In genomic region chr11:5600374-5600851, GRCh38 we compare ENCODE assay signal across 1 cellular context.
TF ChIP-seq lines count a peak whose summit lies in the region.

No MANE protein-coding gene starts in this region.

TF ChIP-seq in K562, 482 proteins besides CTCF, POLR2A, EP300 and RAD21 (continued from another document and continues in another):
- TF ChIP-seq, protein P1, sequence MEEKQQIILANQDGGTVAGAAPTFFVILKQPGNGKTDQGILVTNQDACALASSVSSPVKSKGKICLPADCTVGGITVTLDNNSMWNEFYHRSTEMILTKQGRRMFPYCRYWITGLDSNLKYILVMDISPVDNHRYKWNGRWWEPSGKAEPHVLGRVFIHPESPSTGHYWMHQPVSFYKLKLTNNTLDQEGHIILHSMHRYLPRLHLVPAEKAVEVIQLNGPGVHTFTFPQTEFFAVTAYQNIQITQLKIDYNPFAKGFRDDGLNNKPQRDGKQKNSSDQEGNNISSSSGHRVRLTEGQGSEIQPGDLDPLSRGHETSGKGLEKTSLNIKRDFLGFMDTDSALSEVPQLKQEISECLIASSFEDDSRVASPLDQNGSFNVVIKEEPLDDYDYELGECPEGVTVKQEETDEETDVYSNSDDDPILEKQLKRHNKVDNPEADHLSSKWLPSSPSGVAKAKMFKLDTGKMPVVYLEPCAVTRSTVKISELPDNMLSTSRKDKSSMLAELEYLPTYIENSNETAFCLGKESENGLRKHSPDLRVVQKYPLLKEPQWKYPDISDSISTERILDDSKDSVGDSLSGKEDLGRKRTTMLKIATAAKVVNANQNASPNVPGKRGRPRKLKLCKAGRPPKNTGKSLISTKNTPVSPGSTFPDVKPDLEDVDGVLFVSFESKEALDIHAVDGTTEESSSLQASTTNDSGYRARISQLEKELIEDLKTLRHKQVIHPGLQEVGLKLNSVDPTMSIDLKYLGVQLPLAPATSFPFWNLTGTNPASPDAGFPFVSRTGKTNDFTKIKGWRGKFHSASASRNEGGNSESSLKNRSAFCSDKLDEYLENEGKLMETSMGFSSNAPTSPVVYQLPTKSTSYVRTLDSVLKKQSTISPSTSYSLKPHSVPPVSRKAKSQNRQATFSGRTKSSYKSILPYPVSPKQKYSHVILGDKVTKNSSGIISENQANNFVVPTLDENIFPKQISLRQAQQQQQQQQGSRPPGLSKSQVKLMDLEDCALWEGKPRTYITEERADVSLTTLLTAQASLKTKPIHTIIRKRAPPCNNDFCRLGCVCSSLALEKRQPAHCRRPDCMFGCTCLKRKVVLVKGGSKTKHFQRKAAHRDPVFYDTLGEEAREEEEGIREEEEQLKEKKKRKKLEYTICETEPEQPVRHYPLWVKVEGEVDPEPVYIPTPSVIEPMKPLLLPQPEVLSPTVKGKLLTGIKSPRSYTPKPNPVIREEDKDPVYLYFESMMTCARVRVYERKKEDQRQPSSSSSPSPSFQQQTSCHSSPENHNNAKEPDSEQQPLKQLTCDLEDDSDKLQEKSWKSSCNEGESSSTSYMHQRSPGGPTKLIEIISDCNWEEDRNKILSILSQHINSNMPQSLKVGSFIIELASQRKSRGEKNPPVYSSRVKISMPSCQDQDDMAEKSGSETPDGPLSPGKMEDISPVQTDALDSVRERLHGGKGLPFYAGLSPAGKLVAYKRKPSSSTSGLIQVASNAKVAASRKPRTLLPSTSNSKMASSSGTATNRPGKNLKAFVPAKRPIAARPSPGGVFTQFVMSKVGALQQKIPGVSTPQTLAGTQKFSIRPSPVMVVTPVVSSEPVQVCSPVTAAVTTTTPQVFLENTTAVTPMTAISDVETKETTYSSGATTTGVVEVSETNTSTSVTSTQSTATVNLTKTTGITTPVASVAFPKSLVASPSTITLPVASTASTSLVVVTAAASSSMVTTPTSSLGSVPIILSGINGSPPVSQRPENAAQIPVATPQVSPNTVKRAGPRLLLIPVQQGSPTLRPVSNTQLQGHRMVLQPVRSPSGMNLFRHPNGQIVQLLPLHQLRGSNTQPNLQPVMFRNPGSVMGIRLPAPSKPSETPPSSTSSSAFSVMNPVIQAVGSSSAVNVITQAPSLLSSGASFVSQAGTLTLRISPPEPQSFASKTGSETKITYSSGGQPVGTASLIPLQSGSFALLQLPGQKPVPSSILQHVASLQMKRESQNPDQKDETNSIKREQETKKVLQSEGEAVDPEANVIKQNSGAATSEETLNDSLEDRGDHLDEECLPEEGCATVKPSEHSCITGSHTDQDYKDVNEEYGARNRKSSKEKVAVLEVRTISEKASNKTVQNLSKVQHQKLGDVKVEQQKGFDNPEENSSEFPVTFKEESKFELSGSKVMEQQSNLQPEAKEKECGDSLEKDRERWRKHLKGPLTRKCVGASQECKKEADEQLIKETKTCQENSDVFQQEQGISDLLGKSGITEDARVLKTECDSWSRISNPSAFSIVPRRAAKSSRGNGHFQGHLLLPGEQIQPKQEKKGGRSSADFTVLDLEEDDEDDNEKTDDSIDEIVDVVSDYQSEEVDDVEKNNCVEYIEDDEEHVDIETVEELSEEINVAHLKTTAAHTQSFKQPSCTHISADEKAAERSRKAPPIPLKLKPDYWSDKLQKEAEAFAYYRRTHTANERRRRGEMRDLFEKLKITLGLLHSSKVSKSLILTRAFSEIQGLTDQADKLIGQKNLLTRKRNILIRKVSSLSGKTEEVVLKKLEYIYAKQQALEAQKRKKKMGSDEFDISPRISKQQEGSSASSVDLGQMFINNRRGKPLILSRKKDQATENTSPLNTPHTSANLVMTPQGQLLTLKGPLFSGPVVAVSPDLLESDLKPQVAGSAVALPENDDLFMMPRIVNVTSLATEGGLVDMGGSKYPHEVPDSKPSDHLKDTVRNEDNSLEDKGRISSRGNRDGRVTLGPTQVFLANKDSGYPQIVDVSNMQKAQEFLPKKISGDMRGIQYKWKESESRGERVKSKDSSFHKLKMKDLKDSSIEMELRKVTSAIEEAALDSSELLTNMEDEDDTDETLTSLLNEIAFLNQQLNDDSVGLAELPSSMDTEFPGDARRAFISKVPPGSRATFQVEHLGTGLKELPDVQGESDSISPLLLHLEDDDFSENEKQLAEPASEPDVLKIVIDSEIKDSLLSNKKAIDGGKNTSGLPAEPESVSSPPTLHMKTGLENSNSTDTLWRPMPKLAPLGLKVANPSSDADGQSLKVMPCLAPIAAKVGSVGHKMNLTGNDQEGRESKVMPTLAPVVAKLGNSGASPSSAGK (IDR thresholded peaks at IDR 0.05): peak; percentile 40; the same call in 1 of the 2 replicates
- TF ChIP-seq KAT7 (CRISPR knock-in tag; IDR thresholded peaks at IDR 0.05; ENCODE audit: borderline replicate concordance) (peak; percentile 60; the same call in 1 of the 2 replicates), ZNF766 (CRISPR knock-in tag; conservative IDR thresholded peaks at IDR 0.05) (no peak), CBX3 (IDR thresholded peaks at IDR 0.05; ENCODE audit: borderline replicate concordance in 1 of 2, low read length in 2 of 2) (peak in 1 of 2 experiments; percentile 46; a peak in 1 of 3 replicates), CBFA2T3 (IDR thresholded peaks at IDR 0.05) (no peak; the same call in 1 of the 2 replicates), BDP1 (IDR thresholded peaks at IDR 0.05; ENCODE audit: insufficient read depth, insufficient read length) (no peak), POU5F1 (IDR thresholded peaks at IDR 0.05; ENCODE audit: borderline replicate concordance, low read depth, low read length, partially characterized antibody) (no peak), MEF2D (tag; conservative IDR thresholded peaks at IDR 0.05; ENCODE audit: low read depth) (0 out of 2 replicates have a peak, but pooled peaks have one; percentile 36), KLF16 (IDR thresholded peaks at IDR 0.05) (peak; percentile 40; the same call in 1 of the 2 replicates), USF1 (CRISPR knock-in tag; IDR thresholded peaks at IDR 0.05) (no peak), ZSCAN29 (IDR thresholded peaks at IDR 0.05) (no peak), NCOA2 (IDR thresholded peaks at IDR 0.05; ENCODE audit: partially characterized antibody in 2 of 2) (peak in 1 of 2 experiments; percentile 27), ZNF263 (CRISPR knock-in tag; IDR thresholded peaks at IDR 0.05; ENCODE audit: borderline replicate concordance) (no peak), HDAC3 (IDR thresholded peaks at IDR 0.05; ENCODE audit: borderline replicate concordance, partially characterized antibody) (peak; percentile 34), NR2C2 (CRISPR knock-in tag; IDR thresholded peaks at IDR 0.05) (no peak), NR2C2 (tag; IDR thresholded peaks at IDR 0.05) (0 out of 2 replicates have a peak, but pooled peaks have one; percentile 39), MAZ (CRISPR knock-in tag; conservative IDR thresholded peaks at IDR 0.05 in 1 of 2, IDR thresholded peaks at IDR 0.05 in 1 of 2) (0 out of 4 replicates have a peak, but pooled peaks of 1 of the 2 experiments have one; percentile 24), SIRT6 (IDR thresholded peaks at IDR 0.05; ENCODE audit: low read depth, low read length) (no peak), CBX1 (IDR thresholded peaks at IDR 0.05; ENCODE audit: low read depth) (no peak), TSC22D4 (tag; IDR thresholded peaks at IDR 0.05) (no peak), MAFF (IDR thresholded peaks at IDR 0.05; ENCODE audit: low read length) (no peak), DEAF1 (CRISPR knock-in tag; IDR thresholded peaks at IDR 0.05) (peak; percentile 69), ZNF717 (CRISPR knock-in tag; IDR thresholded peaks at IDR 0.05) (no peak), SMC3 (conservative IDR thresholded peaks at IDR 0.05; ENCODE audit: insufficient read depth, low read depth, low read length) (peak; percentile 83), NFYB (IDR thresholded peaks at IDR 0.05; ENCODE audit: extremely low read depth, insufficient read length) (no peak), FOXK2 (conservative IDR thresholded peaks at IDR 0.05 in 1 of 2, IDR thresholded peaks at IDR 0.05 in 1 of 2; ENCODE audit: low read depth in 2 of 2) (peak in 1 of 2 experiments; percentile 39; a peak in 1 of 4 replicates), ZNF133 (CRISPR knock-in tag; IDR thresholded peaks at IDR 0.05) (no peak), BCL6 (CRISPR knock-in tag; IDR thresholded peaks at IDR 0.05) (no peak)
- TF ChIP-seq, protein P2, sequence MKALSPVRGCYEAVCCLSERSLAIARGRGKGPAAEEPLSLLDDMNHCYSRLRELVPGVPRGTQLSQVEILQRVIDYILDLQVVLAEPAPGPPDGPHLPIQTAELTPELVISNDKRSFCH (CRISPR knock-in tag; IDR thresholded peaks at IDR 0.05): no peak
- TF ChIP-seq, protein P2 (tag; IDR thresholded peaks at IDR 0.05): 0 out of 2 replicates have a peak, but pooled peaks have one; percentile 16
- TF ChIP-seq, protein P3, sequence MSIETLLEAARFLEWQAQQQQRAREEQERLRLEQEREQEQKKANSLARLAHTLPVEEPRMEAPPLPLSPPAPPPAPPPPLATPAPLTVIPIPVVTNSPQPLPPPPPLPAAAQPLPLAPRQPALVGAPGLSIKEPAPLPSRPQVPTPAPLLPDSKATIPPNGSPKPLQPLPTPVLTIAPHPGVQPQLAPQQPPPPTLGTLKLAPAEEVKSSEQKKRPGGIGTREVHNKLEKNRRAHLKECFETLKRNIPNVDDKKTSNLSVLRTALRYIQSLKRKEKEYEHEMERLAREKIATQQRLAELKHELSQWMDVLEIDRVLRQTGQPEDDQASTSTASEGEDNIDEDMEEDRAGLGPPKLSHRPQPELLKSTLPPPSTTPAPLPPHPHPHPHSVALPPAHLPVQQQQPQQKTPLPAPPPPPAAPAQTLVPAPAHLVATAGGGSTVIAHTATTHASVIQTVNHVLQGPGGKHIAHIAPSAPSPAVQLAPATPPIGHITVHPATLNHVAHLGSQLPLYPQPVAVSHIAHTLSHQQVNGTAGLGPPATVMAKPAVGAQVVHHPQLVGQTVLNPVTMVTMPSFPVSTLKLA (conservative IDR thresholded peaks at IDR 0.05): no peak
- TF ChIP-seq, protein P4, sequence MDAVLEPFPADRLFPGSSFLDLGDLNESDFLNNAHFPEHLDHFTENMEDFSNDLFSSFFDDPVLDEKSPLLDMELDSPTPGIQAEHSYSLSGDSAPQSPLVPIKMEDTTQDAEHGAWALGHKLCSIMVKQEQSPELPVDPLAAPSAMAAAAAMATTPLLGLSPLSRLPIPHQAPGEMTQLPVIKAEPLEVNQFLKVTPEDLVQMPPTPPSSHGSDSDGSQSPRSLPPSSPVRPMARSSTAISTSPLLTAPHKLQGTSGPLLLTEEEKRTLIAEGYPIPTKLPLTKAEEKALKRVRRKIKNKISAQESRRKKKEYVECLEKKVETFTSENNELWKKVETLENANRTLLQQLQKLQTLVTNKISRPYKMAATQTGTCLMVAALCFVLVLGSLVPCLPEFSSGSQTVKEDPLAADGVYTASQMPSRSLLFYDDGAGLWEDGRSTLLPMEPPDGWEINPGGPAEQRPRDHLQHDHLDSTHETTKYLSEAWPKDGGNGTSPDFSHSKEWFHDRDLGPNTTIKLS (IDR thresholded peaks at IDR 0.05; ENCODE audit: borderline replicate concordance, low read depth): peak; percentile 37; the same call in 1 of the 2 replicates
- TF ChIP-seq, protein P5, sequence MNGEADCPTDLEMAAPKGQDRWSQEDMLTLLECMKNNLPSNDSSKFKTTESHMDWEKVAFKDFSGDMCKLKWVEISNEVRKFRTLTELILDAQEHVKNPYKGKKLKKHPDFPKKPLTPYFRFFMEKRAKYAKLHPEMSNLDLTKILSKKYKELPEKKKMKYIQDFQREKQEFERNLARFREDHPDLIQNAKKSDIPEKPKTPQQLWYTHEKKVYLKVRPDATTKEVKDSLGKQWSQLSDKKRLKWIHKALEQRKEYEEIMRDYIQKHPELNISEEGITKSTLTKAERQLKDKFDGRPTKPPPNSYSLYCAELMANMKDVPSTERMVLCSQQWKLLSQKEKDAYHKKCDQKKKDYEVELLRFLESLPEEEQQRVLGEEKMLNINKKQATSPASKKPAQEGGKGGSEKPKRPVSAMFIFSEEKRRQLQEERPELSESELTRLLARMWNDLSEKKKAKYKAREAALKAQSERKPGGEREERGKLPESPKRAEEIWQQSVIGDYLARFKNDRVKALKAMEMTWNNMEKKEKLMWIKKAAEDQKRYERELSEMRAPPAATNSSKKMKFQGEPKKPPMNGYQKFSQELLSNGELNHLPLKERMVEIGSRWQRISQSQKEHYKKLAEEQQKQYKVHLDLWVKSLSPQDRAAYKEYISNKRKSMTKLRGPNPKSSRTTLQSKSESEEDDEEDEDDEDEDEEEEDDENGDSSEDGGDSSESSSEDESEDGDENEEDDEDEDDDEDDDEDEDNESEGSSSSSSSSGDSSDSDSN (IDR thresholded peaks at IDR 0.05; ENCODE audit: borderline replicate concordance in 1 of 2, low read depth in 2 of 2, low read length in 2 of 2): 0 out of 4 replicates have a peak, but pooled peaks of 1 of the 2 experiments have one; percentile 54
